Comparison of ENCODE assay signal across 1 cellular context in the genomic region with DNA sequence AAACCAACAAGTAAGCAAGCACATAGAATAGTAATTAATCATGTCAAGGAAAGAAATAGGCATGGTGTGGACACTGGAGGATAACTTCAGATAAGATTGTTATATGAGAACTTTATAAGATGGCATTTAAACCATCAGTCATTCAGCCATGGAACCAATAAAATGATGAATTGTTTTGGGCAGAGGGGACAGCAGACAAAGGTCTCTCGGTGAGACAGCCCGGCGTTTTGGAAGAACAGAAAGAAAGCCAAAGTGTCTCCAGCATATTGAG.
TF ChIP-seq lines count a peak whose summit lies in the region.

No MANE protein-coding gene starts in this region.

TF ChIP-seq in HepG2, 621 proteins besides CTCF, POLR2A, EP300 and RAD21 (continued from another document):
- TF ChIP-seq, protein P1, sequence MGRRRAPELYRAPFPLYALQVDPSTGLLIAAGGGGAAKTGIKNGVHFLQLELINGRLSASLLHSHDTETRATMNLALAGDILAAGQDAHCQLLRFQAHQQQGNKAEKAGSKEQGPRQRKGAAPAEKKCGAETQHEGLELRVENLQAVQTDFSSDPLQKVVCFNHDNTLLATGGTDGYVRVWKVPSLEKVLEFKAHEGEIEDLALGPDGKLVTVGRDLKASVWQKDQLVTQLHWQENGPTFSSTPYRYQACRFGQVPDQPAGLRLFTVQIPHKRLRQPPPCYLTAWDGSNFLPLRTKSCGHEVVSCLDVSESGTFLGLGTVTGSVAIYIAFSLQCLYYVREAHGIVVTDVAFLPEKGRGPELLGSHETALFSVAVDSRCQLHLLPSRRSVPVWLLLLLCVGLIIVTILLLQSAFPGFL (CRISPR knock-in tag; IDR thresholded peaks at IDR 0.05): no peak
- TF ChIP-seq ISX (CRISPR knock-in tag; conservative IDR thresholded peaks at IDR 0.05) (no peak), XRCC5 (optimal IDR thresholded peaks at IDR 0.05; ENCODE audit: low read length) (no peak), ZNF564 (CRISPR knock-in tag; IDR thresholded peaks at IDR 0.05) (no peak), MAFF (IDR thresholded peaks at IDR 0.05; ENCODE audit: low read depth, low read length) (no peak), HOXA3 (CRISPR knock-in tag; IDR thresholded peaks at IDR 0.05) (no peak), CREM (IDR thresholded peaks at IDR 0.05) (no peak), CREM (CRISPR knock-in tag; IDR thresholded peaks at IDR 0.05) (no peak), EED (CRISPR knock-in tag; IDR thresholded peaks at IDR 0.05) (no peak), ZNF160 (CRISPR knock-in tag; IDR thresholded peaks at IDR 0.05) (no peak), SMAD1 (CRISPR knock-in tag; IDR thresholded peaks at IDR 0.05; ENCODE audit: borderline replicate concordance, low read depth) (no peak)
- TF ChIP-seq, protein P2, sequence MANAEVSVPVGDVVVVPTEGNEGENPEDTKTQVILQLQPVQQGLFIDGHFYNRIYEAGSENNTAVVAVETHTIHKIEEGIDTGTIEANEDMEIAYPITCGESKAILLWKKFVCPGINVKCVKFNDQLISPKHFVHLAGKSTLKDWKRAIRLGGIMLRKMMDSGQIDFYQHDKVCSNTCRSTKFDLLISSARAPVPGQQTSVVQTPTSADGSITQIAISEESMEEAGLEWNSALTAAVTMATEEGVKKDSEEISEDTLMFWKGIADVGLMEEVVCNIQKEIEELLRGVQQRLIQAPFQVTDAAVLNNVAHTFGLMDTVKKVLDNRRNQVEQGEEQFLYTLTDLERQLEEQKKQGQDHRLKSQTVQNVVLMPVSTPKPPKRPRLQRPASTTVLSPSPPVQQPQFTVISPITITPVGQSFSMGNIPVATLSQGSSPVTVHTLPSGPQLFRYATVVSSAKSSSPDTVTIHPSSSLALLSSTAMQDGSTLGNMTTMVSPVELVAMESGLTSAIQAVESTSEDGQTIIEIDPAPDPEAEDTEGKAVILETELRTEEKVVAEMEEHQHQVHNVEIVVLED (CRISPR knock-in tag; IDR thresholded peaks at IDR 0.05; ENCODE audit: borderline replicate concordance): no peak
- TF ChIP-seq, protein P3, sequence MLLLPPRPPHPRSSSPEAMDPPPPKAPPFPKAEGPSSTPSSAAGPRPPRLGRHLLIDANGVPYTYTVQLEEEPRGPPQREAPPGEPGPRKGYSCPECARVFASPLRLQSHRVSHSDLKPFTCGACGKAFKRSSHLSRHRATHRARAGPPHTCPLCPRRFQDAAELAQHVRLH (CRISPR knock-in tag; IDR thresholded peaks at IDR 0.05; ENCODE audit: borderline replicate concordance, low read depth): no peak
